Comparison of ENCODE assay signal across 25 cellular contexts in the genomic region with DNA sequence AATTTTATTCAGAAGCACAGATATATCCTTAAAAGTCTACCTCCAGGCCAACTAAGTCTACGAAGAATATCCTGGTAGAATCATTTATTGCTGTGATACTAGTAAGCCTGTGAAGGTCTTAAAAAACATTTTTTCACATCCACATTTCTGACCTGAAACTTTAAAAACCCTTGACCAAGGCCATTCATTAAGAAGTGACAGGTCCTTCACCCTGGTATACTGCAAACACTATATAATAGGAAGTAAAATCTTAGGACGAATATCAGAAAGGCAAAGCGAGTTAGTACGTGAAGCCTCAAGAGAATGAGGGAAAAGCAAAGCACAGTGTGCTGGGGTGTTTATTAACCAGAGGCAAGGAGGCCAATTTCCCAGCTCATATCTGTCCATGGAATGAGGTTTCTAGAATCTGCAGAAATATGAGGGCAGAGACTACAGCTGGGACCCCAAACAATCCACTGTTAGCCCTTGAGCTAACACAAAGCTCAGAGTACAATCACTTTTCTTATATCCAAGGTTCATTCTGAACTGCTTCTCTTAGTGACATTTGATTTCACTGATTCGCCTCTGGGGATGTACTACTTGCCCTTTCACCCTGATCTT.
DNase-seq lines count a peak whose midpoint lies in the region; ATAC-seq and TF ChIP-seq lines count a peak whose summit lies in the region.
"Had no signal": no experiment of that assay in that cellular context is flagged by ENCODE, and none has a peak within 500 bp of the region (broad histone marks: within the 10 kb centered on the region; RNA-seq: fewer than 3 reads in every experiment).

No MANE protein-coding gene starts in this region.

- H3K36me3 Mint-ChIP-seq in brain: peaks cover 7% of the 10 kb centered on the region
- H3K36me3 Mint-ChIP-seq in activated CD4-positive, alpha-beta T cell treated with anti-CD3 and anti-CD28 coated beads, Interleukin-2, amount 10 ng/mL, durations not matched to agents 24 days and 14 days (ENCODE audit: low read depth): peaks cover 10% of the 10 kb centered on the region

- peaks cover 62% of the 10 kb centered on the region for H3K4me1 Mint-ChIP-seq in brain
- peaks cover 4% of the 10 kb centered on the region for H3K4me1 Mint-ChIP-seq in activated CD4-positive, alpha-beta T cell treated with anti-CD3 and anti-CD28 coated beads, Interleukin-2, amount 10 ng/mL, durations not matched to agents 24 days and 14 days

- H2BK15ac ChIP-seq in mesenchymal stem cell (ENCODE audit: low read depth, poor library complexity, severe bottlenecking): no peak overlapping the region

- H2AFZ ChIP-seq in mesenchymal stem cell (ENCODE audit: low read depth, low read length): no peak overlapping the region

- H3K18ac ChIP-seq in mesenchymal stem cell (ENCODE audit: low read depth in 1 of 2, low read length in 2 of 2): no peak overlapping the region

- no peak overlapping the region for H4K91ac ChIP-seq in mesenchymal stem cell (ENCODE audit: low read length)

- peak overlapping the region; percentile 11 for H3K27ac ChIP-seq in cardiac muscle cell
- peak overlapping the region; percentile 28 for H3K27ac ChIP-seq in mesenchymal stem cell (ENCODE audit: low read length, poor library complexity, severe bottlenecking)
- H3K27ac ChIP-seq in sigmoid colon: no peak overlapping the region

- H3K4me1 ChIP-seq in cardiac muscle cell (ENCODE audit: low read depth) (peaks cover 19% of the 10 kb centered on the region), mesenchymal stem cell (ENCODE audit: control insufficient read depth, insufficient read depth, low read depth, low read length) (peaks cover 8% of the 10 kb centered on the region), sigmoid colon (peaks cover 0 to 19% (median 11%) of the 10 kb centered on the region in 4 donors)

- no peak overlapping the region for H3K14ac ChIP-seq in mesenchymal stem cell (ENCODE audit: low read length in 2 of 2)

- no peak overlapping the region for H2BK12ac ChIP-seq in mesenchymal stem cell (ENCODE audit: low read length in 2 of 2)

- no peak overlapping the region for H3K4ac ChIP-seq in mesenchymal stem cell (ENCODE audit: low read depth in 1 of 2, low read length in 2 of 2)

- no peak for TF ChIP-seq POLR2A in sigmoid colon (IDR thresholded peaks at IDR 0.05)

- no peak for TF ChIP-seq EP300 in sigmoid colon (IDR thresholded peaks at IDR 0.05)

- intact Hi-C loops in left ventricle myocardium superior (cut with micrococcal nuclease) (no loop called here), sigmoid colon (cut with DNase I) (no loop called here)
- intact Hi-C loops in activated CD4-positive, alpha-beta T cell treated with anti-CD3 and anti-CD28 coated beads, Interleukin-2, amount 10 ng/mL, durations not matched to agents 24 days and 14 days (cut with micrococcal nuclease): no loop called here

- H2BK120ac ChIP-seq in mesenchymal stem cell (ENCODE audit: low read depth, low read length): no peak overlapping the region

- WGBS in mesenchymal stem cell: 93% methylated on average over 4 of the region's 5 CpGs
- WGBS in sigmoid colon, 2 donors: 23 to 70% methylated on average over 5 of the region's 5 CpGs

- no peak for ATAC-seq in left ventricle myocardium superior
- no peak for ATAC-seq in HG03196 (IDR thresholded peaks at IDR 0.05; ENCODE audit: unreplicated experiment)
- ATAC-seq: activated CD8-positive, alpha-beta T cell treated with anti-CD3 and anti-CD28 coated beads, Interleukin-2, amount 10 ng/mL, durations not matched to agents 7 days and 5 days; esophagus mucosa had no signal

- peak overlapping the region in 2 of 5 experiments; percentile 2 to 46 for H3K4me3 Mint-ChIP-seq in brain
- H3K4me3 Mint-ChIP-seq in activated CD4-positive, alpha-beta T cell treated with anti-CD3 and anti-CD28 coated beads, Interleukin-2, amount 10 ng/mL, durations not matched to agents 24 days and 14 days: no peak overlapping the region
- H3K4me3 Mint-ChIP-seq: activated CD8-positive, alpha-beta T cell treated with anti-CD3 and anti-CD28 coated beads, Interleukin-2, amount 10 ng/mL, durations not matched to agents 7 days and 5 days; activated naive CD4-positive, alpha-beta T cell treated with anti-CD3 and anti-CD28 coated beads for 36 hours; T-helper 2 cell treated with Interferon-gamma antibody and Interleukin-4, amounts not matched to agents 5 μg/mL and 100 μg/mL, for 36 hours had no signal

- H3K27me3 Mint-ChIP-seq in brain: no peaks in the 10 kb centered on the region
- H3K27me3 Mint-ChIP-seq in activated CD4-positive, alpha-beta T cell treated with anti-CD3 and anti-CD28 coated beads, Interleukin-2, amount 10 ng/mL, durations not matched to agents 24 days and 14 days: no peaks in the 10 kb centered on the region

- no peak overlapping the region for H2BK5ac ChIP-seq in mesenchymal stem cell (ENCODE audit: low read depth, low read length, poor library complexity, severe bottlenecking)

- no peak overlapping the region for H3K4me2 ChIP-seq in mesenchymal stem cell (ENCODE audit: low read length, poor library complexity, severe bottlenecking)

- H3K23ac ChIP-seq in mesenchymal stem cell (ENCODE audit: low read length in 2 of 2): no peak overlapping the region

- DNase-seq in cardiac muscle cell (ENCODE audit: low read depth in 1 of 2, low spot score in 1 of 2): no peak
- DNase-seq in left ventricle myocardium superior: no peak
- DNase-seq in mesenchymal stem cell: no peak
- DNase-seq in sigmoid colon: no peak
- DNase-seq in activated CD4-positive, alpha-beta T cell treated with anti-CD3 and anti-CD28 coated beads, Interleukin-2, amount 10 ng/mL, durations not matched to agents 24 days and 14 days: no peak
- no peak for DNase-seq in HUDEP-2 (lab: John Stamatoyannopoulos, UW; ENCODE audit: unreplicated experiment in 76 of 76)
- DNase-seq: 8988T; activated CD4-positive, CD25-positive, alpha-beta regulatory T cell; activated CD8-positive, alpha-beta T cell treated with anti-CD3 and anti-CD28 coated beads, Interleukin-2, amount 10 ng/mL, durations not matched to agents 7 days and 5 days; activated naive CD4-positive, alpha-beta T cell treated with anti-CD3 and anti-CD28 coated beads for 36 hours; activated T-cell treated with anti-CD3 and anti-CD28 coated beads, Interleukin-2, amount 50 U/mL, for 1 hour; C1 segment of cervical spinal cord; central memory CD4-positive, alpha-beta T cell; effector CD4-positive, alpha-beta T cell; left cardiac atrium; NCI-H1092; NCI-H510A; NK-92 treated with Interleukin-12 subunit alpha and Interleukin-12 subunit beta, amount 100 ng/mL, for 24 hours; retina; stimulated activated CD4-positive, alpha-beta T cell treated with anti-CD3 and anti-CD28 coated beads, Interleukin-12 subunit alpha, Interleukin-12 subunit beta, amount 100 ng/mL, for 4 hours had no signal

- H3K36me3 ChIP-seq in cardiac muscle cell (no peaks in the 10 kb centered on the region), mesenchymal stem cell (ENCODE audit: control insufficient read depth in 1 of 2, insufficient read depth in 2 of 2, low read depth in 1 of 2, low read length in 2 of 2) (peaks cover 2 to 4% of the 10 kb centered on the region in 2 experiments), sigmoid colon (no peaks in the 10 kb centered on the region)
- H3K36me3 ChIP-seq: neutrophil had no signal

- H3K27me3 ChIP-seq in cardiac muscle cell: no peaks in the 10 kb centered on the region
- H3K27me3 ChIP-seq in mesenchymal stem cell (ENCODE audit: control insufficient read depth in 1 of 2, insufficient read depth in 1 of 2, low read length in 2 of 2): no peaks in the 10 kb centered on the region
- H3K27me3 ChIP-seq in sigmoid colon: no peaks in the 10 kb centered on the region
- H3K27me3 ChIP-seq: neutrophil had no signal

- TF ChIP-seq CTCF in cardiac muscle cell (IDR thresholded peaks at IDR 0.05; ENCODE audit: low read depth, low read length) (no peak), brain (conservative IDR thresholded peaks at IDR 0.05) (no peak), sigmoid colon (IDR thresholded peaks at IDR 0.05) (no peak)

- H4K8ac ChIP-seq in mesenchymal stem cell (ENCODE audit: low read length): no peak overlapping the region

- H3K27ac Mint-ChIP-seq in brain: peak overlapping the region in 3 of 5 experiments; percentile 9 to 52 (median 30)
- H3K27ac Mint-ChIP-seq in activated CD4-positive, alpha-beta T cell treated with anti-CD3 and anti-CD28 coated beads, Interleukin-2, amount 10 ng/mL, durations not matched to agents 24 days and 14 days: no peak overlapping the region
- H3K27ac Mint-ChIP-seq: activated CD8-positive, alpha-beta T cell treated with anti-CD3 and anti-CD28 coated beads, Interleukin-2, amount 10 ng/mL, durations not matched to agents 7 days and 5 days; activated naive CD4-positive, alpha-beta T cell treated with anti-CD3 and anti-CD28 coated beads for 36 hours; T-helper 2 cell treated with Interferon-gamma antibody and Interleukin-4, amounts not matched to agents 5 μg/mL and 100 μg/mL, for 36 hours had no signal

- H3K9me3 ChIP-seq in cardiac muscle cell (ENCODE audit: low read depth) (no peaks in the 10 kb centered on the region), mesenchymal stem cell (ENCODE audit: control insufficient read depth, low read length) (peaks cover 4% of the 10 kb centered on the region), sigmoid colon (peaks cover 0 to 3% (median 0%) of the 10 kb centered on the region in 4 donors)
- H3K9me3 ChIP-seq: neutrophil had no signal

- no peak overlapping the region for H3K9ac ChIP-seq in mesenchymal stem cell (ENCODE audit: low read length)

- H3K79me1 ChIP-seq in mesenchymal stem cell (replicated peaks; ENCODE audit: low read length, poor library complexity, severe bottlenecking): peaks cover 20% of the 10 kb centered on the region

- H3K4me3 ChIP-seq in cardiac muscle cell (no peak overlapping the region), mesenchymal stem cell (ENCODE audit: insufficient read depth in 1 of 2, low read depth in 1 of 2, low read length in 2 of 2) (no peak overlapping the region), sigmoid colon (no peak overlapping the region)

- no peak overlapping the region for H2AK5ac ChIP-seq in mesenchymal stem cell (ENCODE audit: low read length, severe bottlenecking)

- peaks cover 0 to 6% (median 0%) of the 10 kb centered on the region in 5 experiments for H3K9me3 Mint-ChIP-seq in brain
- H3K9me3 Mint-ChIP-seq in activated CD4-positive, alpha-beta T cell treated with anti-CD3 and anti-CD28 coated beads, Interleukin-2, amount 10 ng/mL, durations not matched to agents 24 days and 14 days: no peaks in the 10 kb centered on the region
- H3K9me3 Mint-ChIP-seq: T-helper 2 cell treated with Interferon-gamma antibody and Interleukin-4, amounts not matched to agents 5 μg/mL and 100 μg/mL, for 36 hours had no signal

Comparison
In these comparisons a context has a peak if more than half of its experiments do, and no peak if none do; other contexts are left out.
1. H3K27ac ChIP-seq: peak in cardiac muscle cell (single experiment) and mesenchymal stem cell (single experiment); none in sigmoid colon (0 of 4).